2 cellular contexts compared by ENCODE assay signal in the genomic region with DNA sequence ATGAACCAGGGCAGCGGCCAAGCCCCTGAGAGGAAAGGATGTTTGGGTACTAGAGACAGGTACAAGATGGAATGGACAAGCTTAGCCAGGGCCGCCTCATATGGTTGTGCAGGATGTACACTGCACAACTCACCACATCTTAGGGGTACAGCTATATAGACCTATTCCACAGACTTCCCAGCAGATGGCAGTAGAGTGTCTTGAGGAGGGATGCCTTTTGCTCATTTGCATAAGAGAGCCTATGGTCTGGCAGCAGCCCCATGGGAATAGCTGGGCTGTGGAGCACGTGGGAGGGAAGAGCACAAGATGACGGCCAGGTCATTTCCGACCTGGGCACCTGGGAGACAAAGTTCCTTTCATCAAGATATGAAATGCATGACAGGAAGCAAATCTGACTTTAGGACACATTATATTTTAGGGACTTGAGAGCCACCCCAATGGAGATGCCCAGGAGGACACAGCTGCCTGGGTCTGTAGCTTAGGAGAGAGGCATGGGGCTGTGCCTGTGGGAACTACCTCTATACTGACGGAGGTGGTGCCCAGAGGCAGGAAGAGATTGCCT.
TF ChIP-seq lines count a peak whose summit lies in the region.

No MANE protein-coding gene starts in this region.

TF ChIP-seq in HCT116, 20 proteins besides CTCF, POLR2A, EP300 and RAD21:
- peak; percentile 60 for TF ChIP-seq MAX (IDR thresholded peaks at IDR 0.05)
- TF ChIP-seq, protein P1, sequence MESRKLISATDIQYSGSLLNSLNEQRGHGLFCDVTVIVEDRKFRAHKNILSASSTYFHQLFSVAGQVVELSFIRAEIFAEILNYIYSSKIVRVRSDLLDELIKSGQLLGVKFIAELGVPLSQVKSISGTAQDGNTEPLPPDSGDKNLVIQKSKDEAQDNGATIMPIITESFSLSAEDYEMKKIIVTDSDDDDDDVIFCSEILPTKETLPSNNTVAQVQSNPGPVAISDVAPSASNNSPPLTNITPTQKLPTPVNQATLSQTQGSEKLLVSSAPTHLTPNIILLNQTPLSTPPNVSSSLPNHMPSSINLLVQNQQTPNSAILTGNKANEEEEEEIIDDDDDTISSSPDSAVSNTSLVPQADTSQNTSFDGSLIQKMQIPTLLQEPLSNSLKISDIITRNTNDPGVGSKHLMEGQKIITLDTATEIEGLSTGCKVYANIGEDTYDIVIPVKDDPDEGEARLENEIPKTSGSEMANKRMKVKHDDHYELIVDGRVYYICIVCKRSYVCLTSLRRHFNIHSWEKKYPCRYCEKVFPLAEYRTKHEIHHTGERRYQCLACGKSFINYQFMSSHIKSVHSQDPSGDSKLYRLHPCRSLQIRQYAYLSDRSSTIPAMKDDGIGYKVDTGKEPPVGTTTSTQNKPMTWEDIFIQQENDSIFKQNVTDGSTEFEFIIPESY (IDR thresholded peaks at IDR 0.05; ENCODE audit: extremely low read depth, insufficient replicate concordance, low read length), result no peak

TF ChIP-seq in HepG2, 621 proteins besides CTCF, POLR2A, EP300 and RAD21:
- TF ChIP-seq STAG1 (CRISPR knock-in tag; IDR thresholded peaks at IDR 0.05) (peak; percentile 46), ATF7-NPFF (CRISPR knock-in tag; IDR thresholded peaks at IDR 0.05; ENCODE audit: low read depth) (no peak), SMC3 (IDR thresholded peaks at IDR 0.05; ENCODE audit: low read length) (peak; percentile 25; the same call in 1 of the 2 replicates)
